In genomic region chr1:226662704-226663326, GRCh38 we compare ENCODE assay signal across 1 cellular context.
A peak's percentile ranks its signal among the peaks of the same experiment; 100 is the strongest.
TF ChIP-seq lines count a peak whose summit lies in the region.

No MANE protein-coding gene starts in this region.

TF ChIP-seq in K562, 482 proteins besides CTCF, POLR2A, EP300 and RAD21 (continued from another document):
- TF ChIP-seq RAD51 (IDR thresholded peaks at IDR 0.05; ENCODE audit: borderline replicate concordance, low read depth) (0 out of 2 replicates have a peak, but pooled peaks have one; percentile 16), USF1 (CRISPR knock-in tag; IDR thresholded peaks at IDR 0.05) (peak; percentile 74), PTBP1 (IDR thresholded peaks at IDR 0.05; ENCODE audit: low read depth, low read length) (no peak), BDP1 (IDR thresholded peaks at IDR 0.05; ENCODE audit: insufficient read depth, insufficient read length) (no peak), MAFK (IDR thresholded peaks at IDR 0.05; ENCODE audit: low read length) (no peak; the same call in 1 of the 2 replicates), TFAP4 (CRISPR knock-in tag; IDR thresholded peaks at IDR 0.05; ENCODE audit: borderline replicate concordance) (no peak), MIER1 (IDR thresholded peaks at IDR 0.05; ENCODE audit: low read depth) (no peak), MEF2D (tag; conservative IDR thresholded peaks at IDR 0.05; ENCODE audit: low read depth) (no peak), ZNF316 (IDR thresholded peaks at IDR 0.05) (peak; percentile 60), PBX2 (CRISPR knock-in tag; IDR thresholded peaks at IDR 0.05; ENCODE audit: low read depth) (no peak), PBX2 (tag; conservative IDR thresholded peaks at IDR 0.05; ENCODE audit: low read depth) (no peak), EGR1 (conservative IDR thresholded peaks at IDR 0.05) (no peak), RBM25 (IDR thresholded peaks at IDR 0.05; ENCODE audit: low read depth, low read length, severe bottlenecking) (no peak), ZNF23 (CRISPR knock-in tag; IDR thresholded peaks at IDR 0.05) (no peak), DLX4 (CRISPR knock-in tag; IDR thresholded peaks at IDR 0.05) (no peak), GATAD2B (IDR thresholded peaks at IDR 0.05; ENCODE audit: borderline replicate concordance) (no peak), U2AF2 (optimal IDR thresholded peaks at IDR 0.05; ENCODE audit: low read depth, low read length) (no peak), RERE (CRISPR knock-in tag; IDR thresholded peaks at IDR 0.05; ENCODE audit: borderline replicate concordance) (no peak), NFIX (CRISPR knock-in tag; IDR thresholded peaks at IDR 0.05; ENCODE audit: low read depth) (no peak), ZKSCAN3 (CRISPR knock-in tag; IDR thresholded peaks at IDR 0.05) (no peak), SMARCC2 (IDR thresholded peaks at IDR 0.05; ENCODE audit: low read depth) (no peak), PURB (CRISPR knock-in tag; IDR thresholded peaks at IDR 0.05; ENCODE audit: low read depth) (no peak), CBX5 (IDR thresholded peaks at IDR 0.05; ENCODE audit: borderline replicate concordance, low read depth) (no peak), NRF1 (conservative IDR thresholded peaks at IDR 0.05 in 1 of 2, IDR thresholded peaks at IDR 0.05 in 1 of 2) (peak; percentile 41 to 50; a peak in 3 of 4 replicates), BHLHE40 (IDR thresholded peaks at IDR 0.05; ENCODE audit: low read length) (peak; percentile 76), MAFG (tag; conservative IDR thresholded peaks at IDR 0.05) (peak; percentile 67), RBM39 (optimal IDR thresholded peaks at IDR 0.05; ENCODE audit: low read depth, low read length) (no peak), JUND (IDR thresholded peaks at IDR 0.05; ENCODE audit: borderline replicate concordance, low read depth, low read length) (no peak; the same call in 1 of the 2 replicates), JUND (tag; IDR thresholded peaks at IDR 0.05; ENCODE audit: borderline replicate concordance, low read depth, low read length) (peak; percentile 25; the same call in 1 of the 3 replicates)
- TF ChIP-seq, protein P1, sequence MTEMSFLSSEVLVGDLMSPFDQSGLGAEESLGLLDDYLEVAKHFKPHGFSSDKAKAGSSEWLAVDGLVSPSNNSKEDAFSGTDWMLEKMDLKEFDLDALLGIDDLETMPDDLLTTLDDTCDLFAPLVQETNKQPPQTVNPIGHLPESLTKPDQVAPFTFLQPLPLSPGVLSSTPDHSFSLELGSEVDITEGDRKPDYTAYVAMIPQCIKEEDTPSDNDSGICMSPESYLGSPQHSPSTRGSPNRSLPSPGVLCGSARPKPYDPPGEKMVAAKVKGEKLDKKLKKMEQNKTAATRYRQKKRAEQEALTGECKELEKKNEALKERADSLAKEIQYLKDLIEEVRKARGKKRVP (CRISPR knock-in tag; IDR thresholded peaks at IDR 0.05) = no peak
- TF ChIP-seq, protein P2, sequence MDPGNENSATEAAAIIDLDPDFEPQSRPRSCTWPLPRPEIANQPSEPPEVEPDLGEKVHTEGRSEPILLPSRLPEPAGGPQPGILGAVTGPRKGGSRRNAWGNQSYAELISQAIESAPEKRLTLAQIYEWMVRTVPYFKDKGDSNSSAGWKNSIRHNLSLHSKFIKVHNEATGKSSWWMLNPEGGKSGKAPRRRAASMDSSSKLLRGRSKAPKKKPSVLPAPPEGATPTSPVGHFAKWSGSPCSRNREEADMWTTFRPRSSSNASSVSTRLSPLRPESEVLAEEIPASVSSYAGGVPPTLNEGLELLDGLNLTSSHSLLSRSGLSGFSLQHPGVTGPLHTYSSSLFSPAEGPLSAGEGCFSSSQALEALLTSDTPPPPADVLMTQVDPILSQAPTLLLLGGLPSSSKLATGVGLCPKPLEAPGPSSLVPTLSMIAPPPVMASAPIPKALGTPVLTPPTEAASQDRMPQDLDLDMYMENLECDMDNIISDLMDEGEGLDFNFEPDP (CRISPR knock-in tag; IDR thresholded peaks at IDR 0.05) = no peak
- TF ChIP-seq, protein P3, sequence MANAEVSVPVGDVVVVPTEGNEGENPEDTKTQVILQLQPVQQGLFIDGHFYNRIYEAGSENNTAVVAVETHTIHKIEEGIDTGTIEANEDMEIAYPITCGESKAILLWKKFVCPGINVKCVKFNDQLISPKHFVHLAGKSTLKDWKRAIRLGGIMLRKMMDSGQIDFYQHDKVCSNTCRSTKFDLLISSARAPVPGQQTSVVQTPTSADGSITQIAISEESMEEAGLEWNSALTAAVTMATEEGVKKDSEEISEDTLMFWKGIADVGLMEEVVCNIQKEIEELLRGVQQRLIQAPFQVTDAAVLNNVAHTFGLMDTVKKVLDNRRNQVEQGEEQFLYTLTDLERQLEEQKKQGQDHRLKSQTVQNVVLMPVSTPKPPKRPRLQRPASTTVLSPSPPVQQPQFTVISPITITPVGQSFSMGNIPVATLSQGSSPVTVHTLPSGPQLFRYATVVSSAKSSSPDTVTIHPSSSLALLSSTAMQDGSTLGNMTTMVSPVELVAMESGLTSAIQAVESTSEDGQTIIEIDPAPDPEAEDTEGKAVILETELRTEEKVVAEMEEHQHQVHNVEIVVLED (CRISPR knock-in tag; IDR thresholded peaks at IDR 0.05) = no peak
- TF ChIP-seq, protein P4, sequence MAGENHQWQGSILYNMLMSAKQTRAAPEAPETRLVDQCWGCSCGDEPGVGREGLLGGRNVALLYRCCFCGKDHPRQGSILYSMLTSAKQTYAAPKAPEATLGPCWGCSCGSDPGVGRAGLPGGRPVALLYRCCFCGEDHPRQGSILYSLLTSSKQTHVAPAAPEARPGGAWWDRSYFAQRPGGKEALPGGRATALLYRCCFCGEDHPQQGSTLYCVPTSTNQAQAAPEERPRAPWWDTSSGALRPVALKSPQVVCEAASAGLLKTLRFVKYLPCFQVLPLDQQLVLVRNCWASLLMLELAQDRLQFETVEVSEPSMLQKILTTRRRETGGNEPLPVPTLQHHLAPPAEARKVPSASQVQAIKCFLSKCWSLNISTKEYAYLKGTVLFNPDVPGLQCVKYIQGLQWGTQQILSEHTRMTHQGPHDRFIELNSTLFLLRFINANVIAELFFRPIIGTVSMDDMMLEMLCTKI (IDR thresholded peaks at IDR 0.05; ENCODE audit: partially characterized antibody) = no peak
- TF ChIP-seq, protein P5, sequence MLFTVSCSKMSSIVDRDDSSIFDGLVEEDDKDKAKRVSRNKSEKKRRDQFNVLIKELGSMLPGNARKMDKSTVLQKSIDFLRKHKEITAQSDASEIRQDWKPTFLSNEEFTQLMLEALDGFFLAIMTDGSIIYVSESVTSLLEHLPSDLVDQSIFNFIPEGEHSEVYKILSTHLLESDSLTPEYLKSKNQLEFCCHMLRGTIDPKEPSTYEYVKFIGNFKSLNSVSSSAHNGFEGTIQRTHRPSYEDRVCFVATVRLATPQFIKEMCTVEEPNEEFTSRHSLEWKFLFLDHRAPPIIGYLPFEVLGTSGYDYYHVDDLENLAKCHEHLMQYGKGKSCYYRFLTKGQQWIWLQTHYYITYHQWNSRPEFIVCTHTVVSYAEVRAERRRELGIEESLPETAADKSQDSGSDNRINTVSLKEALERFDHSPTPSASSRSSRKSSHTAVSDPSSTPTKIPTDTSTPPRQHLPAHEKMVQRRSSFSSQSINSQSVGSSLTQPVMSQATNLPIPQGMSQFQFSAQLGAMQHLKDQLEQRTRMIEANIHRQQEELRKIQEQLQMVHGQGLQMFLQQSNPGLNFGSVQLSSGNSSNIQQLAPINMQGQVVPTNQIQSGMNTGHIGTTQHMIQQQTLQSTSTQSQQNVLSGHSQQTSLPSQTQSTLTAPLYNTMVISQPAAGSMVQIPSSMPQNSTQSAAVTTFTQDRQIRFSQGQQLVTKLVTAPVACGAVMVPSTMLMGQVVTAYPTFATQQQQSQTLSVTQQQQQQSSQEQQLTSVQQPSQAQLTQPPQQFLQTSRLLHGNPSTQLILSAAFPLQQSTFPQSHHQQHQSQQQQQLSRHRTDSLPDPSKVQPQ (CRISPR knock-in tag; IDR thresholded peaks at IDR 0.05; ENCODE audit: borderline replicate concordance) = no peak
- TF ChIP-seq, protein P6, sequence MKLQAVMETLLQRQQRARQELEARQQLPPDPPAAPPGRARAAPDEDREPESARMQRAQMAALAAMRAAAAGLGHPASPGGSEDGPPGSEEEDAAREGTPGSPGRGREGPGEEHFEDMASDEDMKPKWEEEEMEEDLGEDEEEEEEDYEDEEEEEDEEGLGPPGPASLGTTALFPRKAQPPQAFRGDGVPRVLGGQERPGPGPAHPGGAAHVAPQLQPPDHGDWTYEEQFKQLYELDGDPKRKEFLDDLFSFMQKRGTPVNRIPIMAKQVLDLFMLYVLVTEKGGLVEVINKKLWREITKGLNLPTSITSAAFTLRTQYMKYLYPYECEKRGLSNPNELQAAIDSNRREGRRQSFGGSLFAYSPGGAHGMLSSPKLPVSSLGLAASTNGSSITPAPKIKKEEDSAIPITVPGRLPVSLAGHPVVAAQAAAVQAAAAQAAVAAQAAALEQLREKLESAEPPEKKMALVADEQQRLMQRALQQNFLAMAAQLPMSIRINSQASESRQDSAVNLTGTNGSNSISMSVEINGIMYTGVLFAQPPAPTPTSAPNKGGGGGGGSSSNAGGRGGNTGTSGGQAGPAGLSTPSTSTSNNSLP (IDR thresholded peaks at IDR 0.05; ENCODE audit: borderline replicate concordance, low read depth, low read length) = no peak
TF ChIP-seq in K562: peak in this region for 12.
